In the genomic region with DNA sequence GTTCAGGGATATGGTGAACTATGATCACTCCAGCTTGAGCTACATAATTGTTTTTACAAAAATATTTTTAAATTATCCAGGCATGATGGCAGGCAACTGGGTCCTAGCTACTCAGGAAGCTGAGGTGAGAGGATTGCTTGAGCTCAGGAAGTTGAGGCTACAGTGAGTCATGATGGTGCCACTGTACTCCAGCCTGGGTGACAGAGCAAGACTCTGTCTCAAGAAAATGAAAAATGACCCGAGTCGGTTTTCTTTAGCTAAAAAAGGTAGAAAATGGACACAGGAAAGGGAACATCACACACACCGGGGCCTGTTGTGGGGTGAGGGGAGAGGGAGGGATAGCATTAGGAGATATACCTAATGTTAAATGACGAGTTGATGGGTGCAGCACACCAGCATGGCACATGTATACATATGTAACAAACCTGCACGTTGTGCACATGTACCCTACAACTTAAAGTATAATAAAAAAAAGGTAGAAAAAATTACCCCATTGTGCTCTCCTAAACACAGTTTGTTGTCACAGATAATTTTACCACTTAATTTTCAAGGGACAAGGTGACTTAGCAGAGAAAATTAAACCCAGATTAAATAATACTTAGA, we compare ENCODE assay signal across 9 cellular contexts. TPM values are rescaled to one million over a fixed set of nuclear protein-coding genes. Genes with fewer than 3 reads are reported as not detected.
DNase-seq lines count a peak whose midpoint lies in the region; ATAC-seq and TF ChIP-seq lines count a peak whose summit lies in the region.
"Not testable (repeated sequence)": the region's sequence is repeated elsewhere in the genome, so short reads cannot be mapped to it uniquely, and the experiment has no call there.
"Had no signal": no experiment of that assay in that cellular context is flagged by ENCODE, and none has a peak within 500 bp of the region (broad histone marks: within the 10 kb centered on the region; RNA-seq: fewer than 3 reads in every experiment).

No MANE protein-coding gene starts in this region.

- CTCF ChIA-PET in T-cell (lab: Charles Lee): interaction anchor here (0.6 to 1.7 kb wide), 11 partner anchors 9 to 209 kb away, joined by 3 to 13 read pairs (median 5); a partner anchor contains a TSS

- peak; percentile 95 to 100 (median 98) for ATAC-seq in T-cell (replicated peaks in 1 of 4)

- H3K27ac ChIP-seq in effector memory CD4-positive, alpha-beta T cell (ENCODE audit: insufficient read depth, low read length, poor library complexity, severe bottlenecking): peak overlapping the region; percentile 53
- H3K27ac ChIP-seq in spleen: peak overlapping the region in 7 of 8 donors; percentile 61 to 89 (median 71)

- not testable (repeated sequence) for TF ChIP-seq CTCF in spleen (IDR thresholded peaks at IDR 0.05 in 8 of 11, conservative IDR thresholded peaks at IDR 0.05 in 3 of 11)

- DNase-seq in Daoy (ENCODE audit: low read depth) (peak; percentile 68), MV-4-11 (lab: John Stamatoyannopoulos, UW) (peak; percentile 79), T-cell (peak in 31 of 34 experiments; percentile 7 to 54 (median 38)), activated gamma-delta T cell treated with Interleukin-2 at 50 U/mL for 16 hours (peak; percentile 51)
- peak; percentile 31 for DNase-seq in activated CD4-positive, alpha-beta T cell treated with anti-CD3 and anti-CD28 coated beads, Interleukin-2, amount 50 U/mL, for 1 hour
- DNase-seq in effector memory CD4-positive, alpha-beta T cell: peak; percentile 33 to 52 (median 48)
- not testable (repeated sequence) for DNase-seq in spleen

- not testable (repeated sequence) for H3K9me3 ChIP-seq in effector memory CD4-positive, alpha-beta T cell (ENCODE audit: control insufficient read depth, low read length); spleen

- H3K4me1 ChIP-seq in effector memory CD4-positive, alpha-beta T cell (ENCODE audit: control insufficient read depth, insufficient read depth, low read length, poor library complexity, severe bottlenecking): peaks cover 57% of the 10 kb centered on the region
- peaks cover 5 to 90% (median 42%) of the 10 kb centered on the region in 6 donors for H3K4me1 ChIP-seq in spleen

- peak overlapping the region; percentile 87 to 89 for H3K27ac Mint-ChIP-seq in T-cell

- not testable (repeated sequence) for H3K27me3 Mint-ChIP-seq in T-cell

- H3K36me3 ChIP-seq in effector memory CD4-positive, alpha-beta T cell (ENCODE audit: control insufficient read depth, insufficient read depth, low read length); spleen: not testable (repeated sequence)

- H3K27me3 ChIP-seq in effector memory CD4-positive, alpha-beta T cell (replicated peaks; ENCODE audit: control insufficient read depth, insufficient read depth, low read length, poor library complexity, severe bottlenecking); spleen (replicated peaks in 1 of 7): not testable (repeated sequence)

- peak overlapping the region; percentile 38 for H3K4me3 ChIP-seq in effector memory CD4-positive, alpha-beta T cell (ENCODE audit: insufficient read depth, low read depth, low read length, poor library complexity, severe bottlenecking)
- H3K4me3 ChIP-seq in spleen: peak overlapping the region in 3 of 8 donors; percentile 5 to 48 (median 14)

- 12 to 28% (median 19%) methylated on average over 5 of the region's 5 CpGs for WGBS in spleen, 5 donors

- H3K36me3 Mint-ChIP-seq in T-cell: peaks cover 75% of the 10 kb centered on the region

- intact Hi-C loops in spleen (cut with DNase I; ENCODE audit: low total_unique reads): not testable (repeated sequence)

- TF ChIP-seq POLR2A in spleen (IDR thresholded peaks at IDR 0.05): not testable (repeated sequence)

- H3K4me1 Mint-ChIP-seq in T-cell: peaks cover 96 to 98% (median 97%) of the 10 kb centered on the region in 3 donors

- peak overlapping the region; percentile 46 to 72 (median 68) for H3K4me3 Mint-ChIP-seq in T-cell

- H3K9me3 Mint-ChIP-seq in T-cell: not testable (repeated sequence)

- POLR2A ChIA-PET in T-cell (lab: Charles Lee): interaction anchor here (0.5 to 1.2 kb wide), 7 partner anchors 8 to 308 kb away, joined by 3 to 9 read pairs (median 5); no protein-coding TSS in a partner anchor

RNA-seq across cellular contexts. Expression of a gene that starts 15.7 kb away (rescaled TPM):
- 0.91 and 1.1 TPM in 2 replicates for total RNA-seq in Daoy (2014; rRNA removed; shearing (Covaris generic))
- total RNA-seq in T-cell: 100 to 1,000 TPM in 1 of 5 donors, 10 to 100 TPM in 4; 79.7 to 113 (median 90.7) TPM
- 10 to 100 TPM; 28.6 to 39.5 (median 32.5) TPM for total RNA-seq in spleen
- polyA plus RNA-seq in spleen: 1 to 10 TPM in 1 of 3 donors, under 1 TPM in 2; 0.39 to 2.2 (median 0.93) TPM
- polyA plus RNA-seq: IMR-90 had no signal

RNA-seq across cellular contexts. Expression of a gene that starts 38.9 kb away (rescaled TPM):
- total RNA-seq in Daoy (2014; rRNA removed; shearing (Covaris generic)): not detected in 2 replicates
- total RNA-seq in T-cell: not detected
- total RNA-seq in spleen: 1 to 10 TPM in 3 of 7 donors, under 1 TPM in 4; 0.27 to 6.2 (median 0.74) TPM
- polyA plus RNA-seq in spleen: under 1 TPM in 2 of 3 donors, not detected in 1; 0.03 to 0.04 TPM
- total RNA-seq: IMR-90 had no signal
- polyA plus RNA-seq: heart left ventricle, IMR-90 had no signal

RNA-seq across cellular contexts. Expression of a gene that starts 56.6 kb away (rescaled TPM):
- 11.0 and 13.5 TPM in 2 replicates for total RNA-seq in Daoy (2014; rRNA removed; shearing (Covaris generic))
- 1 to 10 TPM; 3.6 to 6.6 (median 5.6) TPM for total RNA-seq in T-cell
- total RNA-seq in spleen: 1 to 10 TPM; 4.0 to 7.8 (median 5.1) TPM
- 1 to 10 TPM; 2.7 to 3.9 (median 3.0) TPM for polyA plus RNA-seq in spleen

Comparison
In these comparisons a context has a peak if more than half of its experiments do, and no peak if none do; other contexts are left out.
1. RNA of a gene that starts 15.7 kb away (total RNA-seq): 79.7 to 113 TPM in T-cell and 28.6 to 39.5 TPM in spleen; 0.91 to 1.1 TPM in Daoy; every median in the first group is over 10 times any median in the second.